In genomic region chr16:28554634-28555423, GRCh38 we compare ENCODE assay signal across 8 cellular contexts. TPM values are rescaled to one million over a fixed set of nuclear protein-coding genes. Genes with fewer than 3 reads are reported as not detected.
DNase-seq lines count a peak whose midpoint lies in the region; ATAC-seq and TF ChIP-seq lines count a peak whose summit lies in the region.

No MANE protein-coding gene starts in this region.

- POLR2A ChIA-PET in AG04450 (lab: Yijun Ruan, JAX), result interaction anchor here (0.6 kb wide), 1 partner anchor 308 kb away, joined by 3 read pairs; no protein-coding TSS in a partner anchor

- no peaks in the 10 kb centered on the region for H3K9me3 Mint-ChIP-seq in HFFc6

- H3K9me3 ChIP-seq in AG04450 (ENCODE audit: control insufficient read depth, insufficient read depth, low read length) (no peaks in the 10 kb centered on the region; the same call in 1 of the 2 replicates), mucosa of stomach (ENCODE audit: control insufficient read depth, low read length) (no peaks in the 10 kb centered on the region)

- H3K36me3 ChIP-seq in mucosa of stomach (ENCODE audit: control insufficient read depth, insufficient read depth, low read length), result no peaks in the 10 kb centered on the region

- DNase-seq in AG04450 (ENCODE audit: low read depth, low spot score), result no peak
- DNase-seq in HFFc6, result no peak
- no peak for DNase-seq in astrocyte of the spinal cord (ENCODE audit: low read depth, low spot score)
- DNase-seq in globus pallidus (ENCODE audit: low spot score), result no peak
- no peak for DNase-seq in mesenteric fat pad (ENCODE audit: low spot score)

- CTCF ChIA-PET in AG04450 (lab: Charles Lee), result interaction anchor here (1.6 to 2.2 kb wide), 2 partner anchors 10 to 63 kb away, joined by 4 to 8 read pairs; partner anchors contain the start of gene CLN3

- H3K27ac ChIP-seq in AG04450 (ENCODE audit: low read depth, low read length), result no peak overlapping the region

- in situ Hi-C loops in astrocyte of the spinal cord (cut with HindIII; ENCODE audit: low sequenced_read_pairs), result no loop called here

- no peaks in the 10 kb centered on the region for H3K27me3 ChIP-seq in AG04450 (ENCODE audit: control insufficient read depth, insufficient read depth, low read length)
- H3K27me3 ChIP-seq in mucosa of stomach (ENCODE audit: control insufficient read depth, insufficient read depth, low read length), result no peaks in the 10 kb centered on the region

- TF ChIP-seq CTCF in AG04450 (IDR thresholded peaks at IDR 0.05; ENCODE audit: low read depth, low read length) (no peak), HFFc6 (IDR thresholded peaks at IDR 0.05) (no peak), astrocyte of the spinal cord (IDR thresholded peaks at IDR 0.05; ENCODE audit: low read depth, low read length) (no peak)

- peak overlapping the region; percentile 86 for H3K27ac Mint-ChIP-seq in HFFc6

- H3K4me3 Mint-ChIP-seq in HFFc6, result peak overlapping the region; percentile 97

- H3K4me1 ChIP-seq in mucosa of stomach (ENCODE audit: control insufficient read depth, insufficient read depth, low read length), result peaks cover 5% of the 10 kb centered on the region

- H3K9ac ChIP-seq in mucosa of stomach (ENCODE audit: low read length), result peak overlapping the region; percentile 29

- peak overlapping the region; percentile 64 for H3K4me3 ChIP-seq in AG04450 (ENCODE audit: low read depth, low read length)
- peak overlapping the region; percentile 54 for H3K4me3 ChIP-seq in astrocyte of the spinal cord (ENCODE audit: low read depth, low read length)
- no peak overlapping the region for H3K4me3 ChIP-seq in mucosa of stomach (ENCODE audit: low read length)

- H3K27me3 Mint-ChIP-seq in HFFc6 (ENCODE audit: insufficient read depth), result peaks cover 3% of the 10 kb centered on the region; the same call in 1 of the 2 replicates

- ATAC-seq in GM18511 (IDR thresholded peaks at IDR 0.05; ENCODE audit: unreplicated experiment), result no peak
- no peak for ATAC-seq in HG03159 (IDR thresholded peaks at IDR 0.05; ENCODE audit: unreplicated experiment)

- H3K4me1 Mint-ChIP-seq in HFFc6 (ENCODE audit: low read depth), result peaks cover 8% of the 10 kb centered on the region

- peaks cover 8% of the 10 kb centered on the region; the same call in 1 of the 2 replicates for H3K36me3 Mint-ChIP-seq in HFFc6 (ENCODE audit: low read depth)

RNA-seq across cellular contexts. Expression of gene SGF29, which starts 1.1 kb away (rescaled TPM):
- 1.7 and 3.1 TPM in 2 replicates for polyA plus RNA-seq in AG04450 (2011; rRNA removed)
- polyA minus RNA-seq in AG04450 (2011; rRNA and poly(A)+ RNA removed), result 4.9 and 6.4 TPM in 2 replicates
- 10 to 100 TPM in 4 of 6 experiments, 1 to 10 TPM in 2; 7.6 to 11.6 (median 10.5) TPM for total RNA-seq in HFFc6 (2021; fragmentation: NEBNext Ultra II Directional; extraction: Animal tissue kit (Norgen Biotek cat#: 25700))
- total RNA-seq in mesenteric fat pad, result 16.6 TPM

RNA-seq across cellular contexts. Expression of gene NUPR1, which starts 16.1 kb away (rescaled TPM):
- 90.8 and 108 TPM in 2 replicates for polyA plus RNA-seq in AG04450 (2011; rRNA removed)
- 16.5 and 22.4 TPM in 2 replicates for polyA minus RNA-seq in AG04450 (2011; rRNA and poly(A)+ RNA removed)
- total RNA-seq in HFFc6 (2021; fragmentation: NEBNext Ultra II Directional; extraction: Animal tissue kit (Norgen Biotek cat#: 25700)), result 10 to 100 TPM; 31.9 to 60.3 (median 43.7) TPM
- total RNA-seq in mesenteric fat pad, result 116 TPM

RNA-seq across cellular contexts. Expression of gene SULT1A2, which starts 42.0 kb away (rescaled TPM):
- 0.11 and 0.12 TPM in 2 replicates for polyA plus RNA-seq in AG04450 (2011; rRNA removed)
- not detected in 2 replicates for polyA minus RNA-seq in AG04450 (2011; rRNA and poly(A)+ RNA removed)
- not detected for total RNA-seq in HFFc6 (2021; fragmentation: NEBNext Ultra II Directional; extraction: Animal tissue kit (Norgen Biotek cat#: 25700))
- 2.5 TPM for total RNA-seq in mesenteric fat pad

RNA-seq across cellular contexts. Expression of gene IL27, which starts 48.2 kb away (rescaled TPM):
- polyA plus RNA-seq in AG04450 (2011; rRNA removed), result not detected in 2 replicates
- polyA minus RNA-seq in AG04450 (2011; rRNA and poly(A)+ RNA removed), result not detected in 2 replicates
- total RNA-seq in HFFc6 (2021; fragmentation: NEBNext Ultra II Directional; extraction: Animal tissue kit (Norgen Biotek cat#: 25700)), result not detected
- not detected for total RNA-seq in mesenteric fat pad

RNA-seq across cellular contexts. Expression of gene SULT1A1, which starts 55.0 kb away (rescaled TPM):
- 1.6 and 2.1 TPM in 2 replicates for polyA plus RNA-seq in AG04450 (2011; rRNA removed)
- 0.69 and 0.74 TPM in 2 replicates for polyA minus RNA-seq in AG04450 (2011; rRNA and poly(A)+ RNA removed)
- total RNA-seq in HFFc6 (2021; fragmentation: NEBNext Ultra II Directional; extraction: Animal tissue kit (Norgen Biotek cat#: 25700)), result under 1 TPM in 3 of 6 experiments, not detected in 3; 0.17 to 0.30 (median 0.18) TPM
- total RNA-seq in mesenteric fat pad, result 36.2 TPM
